ENCODE assay signal across 1 cellular context in genomic region chr11:825366-826231, GRCh38.
TF ChIP-seq lines count a peak whose summit lies in the region.

No MANE protein-coding gene starts in this region.

TF ChIP-seq in K562, 482 proteins besides CTCF, POLR2A, EP300 and RAD21 (continued from another document):
- TF ChIP-seq, protein P1, sequence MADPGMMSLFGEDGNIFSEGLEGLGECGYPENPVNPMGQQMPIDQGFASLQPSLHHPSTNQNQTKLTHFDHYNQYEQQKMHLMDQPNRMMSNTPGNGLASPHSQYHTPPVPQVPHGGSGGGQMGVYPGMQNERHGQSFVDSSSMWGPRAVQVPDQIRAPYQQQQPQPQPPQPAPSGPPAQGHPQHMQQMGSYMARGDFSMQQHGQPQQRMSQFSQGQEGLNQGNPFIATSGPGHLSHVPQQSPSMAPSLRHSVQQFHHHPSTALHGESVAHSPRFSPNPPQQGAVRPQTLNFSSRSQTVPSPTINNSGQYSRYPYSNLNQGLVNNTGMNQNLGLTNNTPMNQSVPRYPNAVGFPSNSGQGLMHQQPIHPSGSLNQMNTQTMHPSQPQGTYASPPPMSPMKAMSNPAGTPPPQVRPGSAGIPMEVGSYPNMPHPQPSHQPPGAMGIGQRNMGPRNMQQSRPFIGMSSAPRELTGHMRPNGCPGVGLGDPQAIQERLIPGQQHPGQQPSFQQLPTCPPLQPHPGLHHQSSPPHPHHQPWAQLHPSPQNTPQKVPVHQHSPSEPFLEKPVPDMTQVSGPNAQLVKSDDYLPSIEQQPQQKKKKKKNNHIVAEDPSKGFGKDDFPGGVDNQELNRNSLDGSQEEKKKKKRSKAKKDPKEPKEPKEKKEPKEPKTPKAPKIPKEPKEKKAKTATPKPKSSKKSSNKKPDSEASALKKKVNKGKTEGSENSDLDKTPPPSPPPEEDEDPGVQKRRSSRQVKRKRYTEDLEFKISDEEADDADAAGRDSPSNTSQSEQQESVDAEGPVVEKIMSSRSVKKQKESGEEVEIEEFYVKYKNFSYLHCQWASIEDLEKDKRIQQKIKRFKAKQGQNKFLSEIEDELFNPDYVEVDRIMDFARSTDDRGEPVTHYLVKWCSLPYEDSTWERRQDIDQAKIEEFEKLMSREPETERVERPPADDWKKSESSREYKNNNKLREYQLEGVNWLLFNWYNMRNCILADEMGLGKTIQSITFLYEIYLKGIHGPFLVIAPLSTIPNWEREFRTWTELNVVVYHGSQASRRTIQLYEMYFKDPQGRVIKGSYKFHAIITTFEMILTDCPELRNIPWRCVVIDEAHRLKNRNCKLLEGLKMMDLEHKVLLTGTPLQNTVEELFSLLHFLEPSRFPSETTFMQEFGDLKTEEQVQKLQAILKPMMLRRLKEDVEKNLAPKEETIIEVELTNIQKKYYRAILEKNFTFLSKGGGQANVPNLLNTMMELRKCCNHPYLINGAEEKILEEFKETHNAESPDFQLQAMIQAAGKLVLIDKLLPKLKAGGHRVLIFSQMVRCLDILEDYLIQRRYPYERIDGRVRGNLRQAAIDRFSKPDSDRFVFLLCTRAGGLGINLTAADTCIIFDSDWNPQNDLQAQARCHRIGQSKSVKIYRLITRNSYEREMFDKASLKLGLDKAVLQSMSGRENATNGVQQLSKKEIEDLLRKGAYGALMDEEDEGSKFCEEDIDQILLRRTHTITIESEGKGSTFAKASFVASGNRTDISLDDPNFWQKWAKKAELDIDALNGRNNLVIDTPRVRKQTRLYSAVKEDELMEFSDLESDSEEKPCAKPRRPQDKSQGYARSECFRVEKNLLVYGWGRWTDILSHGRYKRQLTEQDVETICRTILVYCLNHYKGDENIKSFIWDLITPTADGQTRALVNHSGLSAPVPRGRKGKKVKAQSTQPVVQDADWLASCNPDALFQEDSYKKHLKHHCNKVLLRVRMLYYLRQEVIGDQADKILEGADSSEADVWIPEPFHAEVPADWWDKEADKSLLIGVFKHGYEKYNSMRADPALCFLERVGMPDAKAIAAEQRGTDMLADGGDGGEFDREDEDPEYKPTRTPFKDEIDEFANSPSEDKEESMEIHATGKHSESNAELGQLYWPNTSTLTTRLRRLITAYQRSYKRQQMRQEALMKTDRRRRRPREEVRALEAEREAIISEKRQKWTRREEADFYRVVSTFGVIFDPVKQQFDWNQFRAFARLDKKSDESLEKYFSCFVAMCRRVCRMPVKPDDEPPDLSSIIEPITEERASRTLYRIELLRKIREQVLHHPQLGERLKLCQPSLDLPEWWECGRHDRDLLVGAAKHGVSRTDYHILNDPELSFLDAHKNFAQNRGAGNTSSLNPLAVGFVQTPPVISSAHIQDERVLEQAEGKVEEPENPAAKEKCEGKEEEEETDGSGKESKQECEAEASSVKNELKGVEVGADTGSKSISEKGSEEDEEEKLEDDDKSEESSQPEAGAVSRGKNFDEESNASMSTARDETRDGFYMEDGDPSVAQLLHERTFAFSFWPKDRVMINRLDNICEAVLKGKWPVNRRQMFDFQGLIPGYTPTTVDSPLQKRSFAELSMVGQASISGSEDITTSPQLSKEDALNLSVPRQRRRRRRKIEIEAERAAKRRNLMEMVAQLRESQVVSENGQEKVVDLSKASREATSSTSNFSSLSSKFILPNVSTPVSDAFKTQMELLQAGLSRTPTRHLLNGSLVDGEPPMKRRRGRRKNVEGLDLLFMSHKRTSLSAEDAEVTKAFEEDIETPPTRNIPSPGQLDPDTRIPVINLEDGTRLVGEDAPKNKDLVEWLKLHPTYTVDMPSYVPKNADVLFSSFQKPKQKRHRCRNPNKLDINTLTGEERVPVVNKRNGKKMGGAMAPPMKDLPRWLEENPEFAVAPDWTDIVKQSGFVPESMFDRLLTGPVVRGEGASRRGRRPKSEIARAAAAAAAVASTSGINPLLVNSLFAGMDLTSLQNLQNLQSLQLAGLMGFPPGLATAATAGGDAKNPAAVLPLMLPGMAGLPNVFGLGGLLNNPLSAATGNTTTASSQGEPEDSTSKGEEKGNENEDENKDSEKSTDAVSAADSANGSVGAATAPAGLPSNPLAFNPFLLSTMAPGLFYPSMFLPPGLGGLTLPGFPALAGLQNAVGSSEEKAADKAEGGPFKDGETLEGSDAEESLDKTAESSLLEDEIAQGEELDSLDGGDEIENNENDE (IDR thresholded peaks at IDR 0.05; ENCODE audit: low read depth, low read length), result no peak
- no peak for TF ChIP-seq NFRKB (IDR thresholded peaks at IDR 0.05; ENCODE audit: low read depth)
- no peak for TF ChIP-seq HMG20B (CRISPR knock-in tag; IDR thresholded peaks at IDR 0.05)
- no peak for TF ChIP-seq SPI1 (IDR thresholded peaks at IDR 0.05; ENCODE audit: borderline replicate concordance, low read depth, low read length)
- no peak for TF ChIP-seq ZZZ3 (IDR thresholded peaks at IDR 0.05)
- TF ChIP-seq TARDBP (IDR thresholded peaks at IDR 0.05), result no peak
- TF ChIP-seq L3MBTL2 (IDR thresholded peaks at IDR 0.05), result no peak
- TF ChIP-seq GTF2E2 (tag; IDR thresholded peaks at IDR 0.05), result no peak
- peak; percentile 47 for TF ChIP-seq SUPT5H (IDR thresholded peaks at IDR 0.05)
- 0 out of 2 replicates have a peak, but pooled peaks have one; percentile 5 for TF ChIP-seq FOXP1 (CRISPR knock-in tag; IDR thresholded peaks at IDR 0.05)
- TF ChIP-seq TCF7L2 (IDR thresholded peaks at IDR 0.05; ENCODE audit: low read depth, low read length), result no peak
- TF ChIP-seq POLR2B (IDR thresholded peaks at IDR 0.05; ENCODE audit: low read depth, partially characterized antibody), result peak; percentile 21
- TF ChIP-seq BHLHE40 (IDR thresholded peaks at IDR 0.05; ENCODE audit: low read length), result no peak
- no peak for TF ChIP-seq NEUROD1 (IDR thresholded peaks at IDR 0.05; ENCODE audit: borderline replicate concordance, low read depth, low read length, partially characterized antibody)
- TF ChIP-seq BDP1 (IDR thresholded peaks at IDR 0.05; ENCODE audit: insufficient read depth, insufficient read length), result no peak
- TF ChIP-seq FIP1L1 (IDR thresholded peaks at IDR 0.05; ENCODE audit: low read depth, low read length, poor library complexity, severe bottlenecking), result no peak
- TF ChIP-seq POLR2G (IDR thresholded peaks at IDR 0.05; ENCODE audit: low read depth, low read length), result peak; percentile 74
- TF ChIP-seq AFF4 (CRISPR knock-in tag; IDR thresholded peaks at IDR 0.05), result no peak
- TF ChIP-seq, protein P2, sequence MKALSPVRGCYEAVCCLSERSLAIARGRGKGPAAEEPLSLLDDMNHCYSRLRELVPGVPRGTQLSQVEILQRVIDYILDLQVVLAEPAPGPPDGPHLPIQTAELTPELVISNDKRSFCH (CRISPR knock-in tag; IDR thresholded peaks at IDR 0.05), result no peak
- TF ChIP-seq, protein P2 (tag; IDR thresholded peaks at IDR 0.05), result no peak
- no peak for TF ChIP-seq RFX1 (IDR thresholded peaks at IDR 0.05)
TF ChIP-seq in K562: peak in this region for 9.
